ENCODE assay signal across 2 cellular contexts in genomic region chr5:1476967-1477310, GRCh38.
A peak's percentile ranks its signal among the peaks of the same experiment; 100 is the strongest.
TF ChIP-seq lines count a peak whose summit lies in the region.

No MANE protein-coding gene starts in this region.

TF ChIP-seq in GM12878, 131 proteins besides CTCF, POLR2A, EP300 and RAD21:
- TF ChIP-seq CEBPZ (IDR thresholded peaks at IDR 0.05; ENCODE audit: low read depth, low read length) (no peak), PBX3 (IDR thresholded peaks at IDR 0.05; ENCODE audit: insufficient replicate concordance, low read depth, low read length) (peak; percentile 24)
- TF ChIP-seq, protein P1, sequence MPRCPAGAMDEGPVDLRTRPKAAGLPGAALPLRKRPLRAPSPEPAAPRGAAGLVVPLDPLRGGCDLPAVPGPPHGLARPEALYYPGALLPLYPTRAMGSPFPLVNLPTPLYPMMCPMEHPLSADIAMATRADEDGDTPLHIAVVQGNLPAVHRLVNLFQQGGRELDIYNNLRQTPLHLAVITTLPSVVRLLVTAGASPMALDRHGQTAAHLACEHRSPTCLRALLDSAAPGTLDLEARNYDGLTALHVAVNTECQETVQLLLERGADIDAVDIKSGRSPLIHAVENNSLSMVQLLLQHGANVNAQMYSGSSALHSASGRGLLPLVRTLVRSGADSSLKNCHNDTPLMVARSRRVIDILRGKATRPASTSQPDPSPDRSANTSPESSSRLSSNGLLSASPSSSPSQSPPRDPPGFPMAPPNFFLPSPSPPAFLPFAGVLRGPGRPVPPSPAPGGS (IDR thresholded peaks at IDR 0.05; ENCODE audit: borderline replicate concordance, insufficient read depth, low read depth, low read length, poor library complexity, severe bottlenecking), result peak; percentile 61

TF ChIP-seq in liver, 16 proteins besides CTCF, POLR2A, EP300 and RAD21:
- TF ChIP-seq EGR1 (IDR thresholded peaks at IDR 0.05; ENCODE audit: low read depth in 2 of 2) (no peak), ATF3 (IDR thresholded peaks at IDR 0.05) (no peak), HNF4A (conservative IDR thresholded peaks at IDR 0.05) (no peak), FOXA1 (IDR thresholded peaks at IDR 0.05) (no peak)
